14 cellular contexts compared by ENCODE assay signal in the genomic region with DNA sequence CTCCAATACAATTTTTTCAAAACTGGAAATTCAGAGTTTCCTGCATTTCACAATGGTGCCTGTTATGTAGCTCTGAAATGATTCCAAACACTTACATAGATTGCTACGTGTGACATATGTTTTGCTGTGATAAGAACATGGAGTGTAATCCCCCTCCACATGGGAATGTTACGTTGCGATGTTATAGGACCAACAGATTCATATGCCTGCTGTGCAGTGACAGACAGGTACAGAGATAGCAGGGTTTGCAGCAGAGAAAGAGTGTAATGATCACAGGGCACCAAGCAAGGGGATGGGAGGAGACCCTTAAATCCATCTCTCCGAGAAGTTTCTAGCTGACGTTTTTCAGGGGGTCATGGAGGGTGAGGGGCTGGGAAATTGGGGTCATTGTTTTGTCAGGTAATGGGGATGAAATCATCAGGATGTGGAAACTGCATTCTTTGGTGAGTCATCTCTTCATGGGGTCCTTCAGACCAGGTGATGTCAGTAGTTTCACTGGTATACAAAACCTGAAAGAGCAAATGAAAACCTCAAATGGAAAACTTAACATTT.
DNase-seq lines count a peak whose midpoint lies in the region; ATAC-seq, FAIRE-seq and TF ChIP-seq lines count a peak whose summit lies in the region.
"Had no signal": no experiment of that assay in that cellular context is flagged by ENCODE, and none has a peak within 500 bp of the region (broad histone marks: within the 10 kb centered on the region; RNA-seq: fewer than 3 reads in every experiment).

No MANE protein-coding gene starts in this region.

- CTCF ChIA-PET in activated CD8-positive, alpha-beta T cell treated with anti-CD3 and anti-CD28 coated beads for 36 hours (lab: Charles Lee), result interaction anchor here (1.5 to 2.5 kb wide), 2 partner anchors 10 to 14 kb away, joined by 4 to 19 read pairs; no protein-coding TSS in a partner anchor
- CTCF ChIA-PET in activated CD8-positive, alpha-beta T cell treated with anti-CD3 and anti-CD28 coated beads, Interleukin-2, amount 10 ng/mL, durations not matched to agents 7 days and 5 days (lab: Charles Lee), result interaction anchor here (1.2 to 4.8 kb wide), 2 partner anchors 10 to 14 kb away, joined by 3 to 17 read pairs; no protein-coding TSS in a partner anchor

- TF ChIP-seq CTCF in activated CD8-positive, alpha-beta T cell treated with anti-CD3 and anti-CD28 coated beads for 36 hours (IDR thresholded peaks at IDR 0.05), result no peak
- TF ChIP-seq CTCF in RWPE2 (IDR thresholded peaks at IDR 0.05; ENCODE audit: poor library complexity, severe bottlenecking), result no peak
- no peak for TF ChIP-seq CTCF in fibroblast of pulmonary artery (IDR thresholded peaks at IDR 0.05; ENCODE audit: low read length, missing control alignments)
- no peak for TF ChIP-seq CTCF in pancreas (IDR thresholded peaks at IDR 0.05)

- peaks cover 13% of the 10 kb centered on the region for H3K4me1 Mint-ChIP-seq in activated CD8-positive, alpha-beta T cell treated with anti-CD3 and anti-CD28 coated beads for 36 hours (ENCODE audit: low read depth)
- H3K4me1 Mint-ChIP-seq in activated CD8-positive, alpha-beta T cell treated with anti-CD3 and anti-CD28 coated beads, Interleukin-2, amount 10 ng/mL, durations not matched to agents 7 days and 5 days (ENCODE audit: low read depth), result peaks cover 7% of the 10 kb centered on the region

- POLR2A ChIA-PET in activated CD8-positive, alpha-beta T cell treated with anti-CD3 and anti-CD28 coated beads for 36 hours (lab: Charles Lee), result interaction anchor here (0.7 to 1.4 kb wide), 3 partner anchors 127 to 167 kb away, joined by 3 to 4 read pairs (median 3); a partner anchor contains a TSS
- POLR2A ChIA-PET in activated CD8-positive, alpha-beta T cell treated with anti-CD3 and anti-CD28 coated beads, Interleukin-2, amount 10 ng/mL, durations not matched to agents 7 days and 5 days (lab: Charles Lee), result no interaction called here

- intact Hi-C loops in activated CD8-positive, alpha-beta T cell treated with anti-CD3 and anti-CD28 coated beads for 36 hours (cut with micrococcal nuclease), result no loop called here
- intact Hi-C loops in pancreas (cut with DNase I), result no loop called here

- FAIRE-seq in pancreas (lab: Jason Lieb, UNC), result no peak
- FAIRE-seq: GM12892, kidney had no signal

- peak; percentile 89 for ATAC-seq in activated CD8-positive, alpha-beta T cell treated with anti-CD3 and anti-CD28 coated beads for 36 hours
- ATAC-seq in activated CD8-positive, alpha-beta T cell treated with anti-CD3 and anti-CD28 coated beads, Interleukin-2, amount 10 ng/mL, durations not matched to agents 7 days and 5 days, result no peak
- ATAC-seq in RWPE2 (ENCODE audit: low read depth) (peak; percentile 53), pancreas (no peak)
- ATAC-seq in stimulated activated naive CD8-positive, alpha-beta T cell treated with anti-CD3 and anti-CD28 coated beads, Interleukin-15, Interleukin-2, amounts not matched to agents 100 U/mL and 50 U/mL, for 24 hours, result peak; percentile 84
- ATAC-seq: naive thymus-derived CD8-positive, alpha-beta T cell had no signal

- peak; percentile 24 for DNase-seq in activated CD8-positive, alpha-beta T cell treated with anti-CD3 and anti-CD28 coated beads for 36 hours
- no peak for DNase-seq in activated CD8-positive, alpha-beta T cell treated with anti-CD3 and anti-CD28 coated beads, Interleukin-2, amount 10 ng/mL, durations not matched to agents 7 days and 5 days
- DNase-seq in RWPE2 (ENCODE audit: low spot score) (no peak), fibroblast of pulmonary artery (ENCODE audit: low read depth) (peak; percentile 60), pancreas (no peak), NAMALWA (ENCODE audit: low spot score) (no peak), UCSD-AML1 (lab: John Stamatoyannopoulos, UW; ENCODE audit: unreplicated experiment) (no peak)
- no peak for DNase-seq in stimulated activated naive CD8-positive, alpha-beta T cell treated with anti-CD3 and anti-CD28 coated beads, Interleukin-15, Interleukin-2, amounts not matched to agents 100 U/mL and 50 U/mL, for 24 hours
- DNase-seq: kidney; MG63; naive thymus-derived CD8-positive, alpha-beta T cell; NCI-H2171 treated with DMSO at 0.1 percent for 48 hours had no signal

- H3K36me3 Mint-ChIP-seq in activated CD8-positive, alpha-beta T cell treated with anti-CD3 and anti-CD28 coated beads for 36 hours (ENCODE audit: low read depth), result no peaks in the 10 kb centered on the region
- no peaks in the 10 kb centered on the region for H3K36me3 Mint-ChIP-seq in activated CD8-positive, alpha-beta T cell treated with anti-CD3 and anti-CD28 coated beads, Interleukin-2, amount 10 ng/mL, durations not matched to agents 7 days and 5 days (ENCODE audit: low read depth)
- H3K36me3 Mint-ChIP-seq: naive thymus-derived CD8-positive, alpha-beta T cell had no signal

- peak overlapping the region; percentile 90 for H3K27ac ChIP-seq in RWPE2 (ENCODE audit: poor library complexity, severe bottlenecking)
- no peak overlapping the region for H3K27ac ChIP-seq in pancreas
- H3K27ac ChIP-seq: tibial nerve had no signal

- H3K27ac Mint-ChIP-seq in activated CD8-positive, alpha-beta T cell treated with anti-CD3 and anti-CD28 coated beads for 36 hours, result peak overlapping the region; percentile 26
- H3K27ac Mint-ChIP-seq in activated CD8-positive, alpha-beta T cell treated with anti-CD3 and anti-CD28 coated beads, Interleukin-2, amount 10 ng/mL, durations not matched to agents 7 days and 5 days, result no peak overlapping the region
- H3K27ac Mint-ChIP-seq: naive thymus-derived CD8-positive, alpha-beta T cell had no signal

- H3K4me1 ChIP-seq in RWPE2 (ENCODE audit: insufficient read depth, poor library complexity, severe bottlenecking) (peaks cover 35% of the 10 kb centered on the region), pancreas (no peaks in the 10 kb centered on the region)
- H3K4me1 ChIP-seq: tibial nerve had no signal

- no peaks in the 10 kb centered on the region for H3K36me3 ChIP-seq in RWPE2 (ENCODE audit: low read depth)
- no peaks in the 10 kb centered on the region for H3K36me3 ChIP-seq in pancreas
- H3K36me3 ChIP-seq: MG63, tibial nerve had no signal

- H3K27me3 ChIP-seq in RWPE2 (ENCODE audit: insufficient read depth, poor library complexity, severe bottlenecking) (no peaks in the 10 kb centered on the region), pancreas (no peaks in the 10 kb centered on the region)
- H3K27me3 ChIP-seq: MG63, tibial nerve had no signal

- no peaks in the 10 kb centered on the region for H3K9me3 Mint-ChIP-seq in activated CD8-positive, alpha-beta T cell treated with anti-CD3 and anti-CD28 coated beads for 36 hours
- no peaks in the 10 kb centered on the region for H3K9me3 Mint-ChIP-seq in activated CD8-positive, alpha-beta T cell treated with anti-CD3 and anti-CD28 coated beads, Interleukin-2, amount 10 ng/mL, durations not matched to agents 7 days and 5 days (ENCODE audit: insufficient read depth)
- H3K9me3 Mint-ChIP-seq: naive thymus-derived CD8-positive, alpha-beta T cell had no signal

- no peak overlapping the region for H3K4me3 ChIP-seq in RWPE2 (ENCODE audit: severe bottlenecking)
- H3K4me3 ChIP-seq in fibroblast of pulmonary artery (replicated peaks; ENCODE audit: low read depth, low read length), result no peak overlapping the region
- H3K4me3 ChIP-seq in pancreas, result no peak overlapping the region
- H3K4me3 ChIP-seq: MG63, tibial nerve had no signal

- H3K27me3 Mint-ChIP-seq in activated CD8-positive, alpha-beta T cell treated with anti-CD3 and anti-CD28 coated beads for 36 hours, result peaks cover 1% of the 10 kb centered on the region
- no peaks in the 10 kb centered on the region for H3K27me3 Mint-ChIP-seq in activated CD8-positive, alpha-beta T cell treated with anti-CD3 and anti-CD28 coated beads, Interleukin-2, amount 10 ng/mL, durations not matched to agents 7 days and 5 days (ENCODE audit: low read depth)
- H3K27me3 Mint-ChIP-seq: naive thymus-derived CD8-positive, alpha-beta T cell had no signal

- no peak overlapping the region for H3K4me3 Mint-ChIP-seq in activated CD8-positive, alpha-beta T cell treated with anti-CD3 and anti-CD28 coated beads for 36 hours
- no peak overlapping the region for H3K4me3 Mint-ChIP-seq in activated CD8-positive, alpha-beta T cell treated with anti-CD3 and anti-CD28 coated beads, Interleukin-2, amount 10 ng/mL, durations not matched to agents 7 days and 5 days
- H3K4me3 Mint-ChIP-seq: naive thymus-derived CD8-positive, alpha-beta T cell had no signal

- H3K9me3 ChIP-seq in RWPE2 (ENCODE audit: severe bottlenecking) (no peaks in the 10 kb centered on the region), pancreas (no peaks in the 10 kb centered on the region)
- H3K9me3 ChIP-seq: MG63, tibial nerve had no signal

- 70 to 72% methylated on average over 5 of the region's 5 CpGs for WGBS in pancreas, 2 donors

Comparison
In these comparisons a context has a peak if more than half of its experiments do, and no peak if none do; other contexts are left out.
1. ATAC-seq: peak in activated CD8-positive, alpha-beta T cell treated with anti-CD3 and anti-CD28 coated beads for 36 hours (single experiment), RWPE2 (single experiment) and stimulated activated naive CD8-positive, alpha-beta T cell treated with anti-CD3 and anti-CD28 coated beads, Interleukin-15, Interleukin-2, amounts not matched to agents 100 U/mL and 50 U/mL, for 24 hours (single experiment); none in activated CD8-positive, alpha-beta T cell treated with anti-CD3 and anti-CD28 coated beads, Interleukin-2, amount 10 ng/mL, durations not matched to agents 7 days and 5 days (single experiment) and pancreas (0 of 4).
2. DNase-seq: peak in activated CD8-positive, alpha-beta T cell treated with anti-CD3 and anti-CD28 coated beads for 36 hours (single experiment) and fibroblast of pulmonary artery (single experiment); none in activated CD8-positive, alpha-beta T cell treated with anti-CD3 and anti-CD28 coated beads, Interleukin-2, amount 10 ng/mL, durations not matched to agents 7 days and 5 days (single experiment), RWPE2 (single experiment), stimulated activated naive CD8-positive, alpha-beta T cell treated with anti-CD3 and anti-CD28 coated beads, Interleukin-15, Interleukin-2, amounts not matched to agents 100 U/mL and 50 U/mL, for 24 hours (single experiment), pancreas (0 of 6), NAMALWA (single experiment) and UCSD-AML1 (single experiment).